Comparison of ENCODE assay signal across 21 cellular contexts in genomic region chr3:153596402-153596801, GRCh38.
"Had no signal": no experiment of that assay in that cellular context is flagged by ENCODE, and none has a peak within 500 bp of the region (broad histone marks: within the 10 kb centered on the region; RNA-seq: fewer than 3 reads in every experiment).

No MANE protein-coding gene starts in this region.

- H3K27ac Mint-ChIP-seq: naive thymus-derived CD8-positive, alpha-beta T cell; stimulated activated memory B cell treated with anti-CD40 and anti-IgM and Interleukin-4, amounts not matched to agents 10 μg/mL and 1 μg/mL and 100 μg/mL, for 72 hours had no signal

- H3K4me3 Mint-ChIP-seq: naive thymus-derived CD8-positive, alpha-beta T cell; stimulated activated memory B cell treated with anti-CD40 and anti-IgM and Interleukin-4, amounts not matched to agents 10 μg/mL and 1 μg/mL and 100 μg/mL, for 72 hours had no signal

- DNase-seq: effector memory CD4-positive, alpha-beta T cell; esophagus squamous epithelium; foreskin fibroblast; glutamatergic neuron; islet precursor cell; mammary epithelial cell; naive thymus-derived CD8-positive, alpha-beta T cell; psoas muscle; retina; right lobe of liver; stimulated activated CD4-positive, alpha-beta T cell treated with anti-CD3 and anti-CD28 coated beads, Interleukin-4, amount 100 ng/mL, for 1 hour; stimulated activated CD8-positive, alpha-beta memory T cell treated with anti-CD3 and anti-CD28 coated beads, Interleukin-4, amount 100 ng/mL, for 48 hours; stomach; substantia nigra; transverse colon had no signal

- H3K9me3 Mint-ChIP-seq: naive thymus-derived CD8-positive, alpha-beta T cell; stimulated activated memory B cell treated with anti-CD40 and anti-IgM and Interleukin-4, amounts not matched to agents 10 μg/mL and 1 μg/mL and 100 μg/mL, for 72 hours had no signal

- H3K4me1 Mint-ChIP-seq: stimulated activated memory B cell treated with anti-CD40 and anti-IgM and Interleukin-4, amounts not matched to agents 10 μg/mL and 1 μg/mL and 100 μg/mL, for 72 hours had no signal

- ATAC-seq: gastroesophageal sphincter; left lobe of liver; naive thymus-derived CD8-positive, alpha-beta T cell; psoas muscle; right lobe of liver; stimulated activated memory B cell treated with anti-CD40 and anti-IgM and Interleukin-4, amounts not matched to agents 10 μg/mL and 1 μg/mL and 100 μg/mL, for 72 hours had no signal

- H3K27ac ChIP-seq: epithelial cell of prostate, esophagus squamous epithelium, gastroesophageal sphincter, neutrophil, psoas muscle, right lobe of liver, stomach, thoracic aorta, transverse colon had no signal

- H3K36me3 Mint-ChIP-seq: naive thymus-derived CD8-positive, alpha-beta T cell; stimulated activated memory B cell treated with anti-CD40 and anti-IgM and Interleukin-4, amounts not matched to agents 10 μg/mL and 1 μg/mL and 100 μg/mL, for 72 hours had no signal

- H3K27me3 Mint-ChIP-seq: naive thymus-derived CD8-positive, alpha-beta T cell; stimulated activated memory B cell treated with anti-CD40 and anti-IgM and Interleukin-4, amounts not matched to agents 10 μg/mL and 1 μg/mL and 100 μg/mL, for 72 hours had no signal

- H3K4me3 ChIP-seq: esophagus squamous epithelium, gastroesophageal sphincter, psoas muscle, right lobe of liver, stomach, thoracic aorta, transverse colon had no signal
